17 cellular contexts compared by ENCODE assay signal in the genomic region with DNA sequence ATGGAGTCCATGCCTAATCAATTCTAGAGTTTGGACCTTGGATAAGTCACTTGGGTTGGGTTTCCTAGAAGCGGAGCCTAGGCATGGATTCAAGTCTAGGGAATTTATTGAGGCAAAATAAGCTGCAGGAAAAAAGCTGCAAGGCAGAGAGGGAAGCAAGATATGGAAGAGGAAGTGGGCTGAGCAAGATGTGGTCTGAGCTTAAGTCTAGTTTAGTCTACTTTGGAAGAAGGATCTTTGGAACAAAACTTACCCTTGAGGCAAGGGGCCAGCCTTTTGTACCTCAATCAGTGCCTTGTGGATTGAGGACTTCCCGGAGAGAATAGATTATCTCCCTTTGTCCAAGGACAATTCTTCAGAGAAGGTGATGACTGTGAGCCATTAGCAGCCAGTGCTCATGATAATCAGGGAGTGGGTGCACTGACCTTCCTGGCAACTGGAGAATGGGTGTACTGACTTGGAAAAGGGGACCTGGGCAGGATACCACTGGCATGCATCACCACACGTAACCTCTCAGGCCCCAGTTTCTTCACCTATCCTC. TPM values are rescaled to one million over a fixed set of nuclear protein-coding genes. Genes with fewer than 3 reads are reported as not detected.
"Had no signal": no experiment of that assay in that cellular context is flagged by ENCODE, and none has a peak within 500 bp of the region (broad histone marks: within the 10 kb centered on the region; RNA-seq: fewer than 3 reads in every experiment).

No MANE protein-coding gene starts in this region.

- H3K9me3 Mint-ChIP-seq: activated T-cell treated with anti-CD3 and anti-CD28 coated beads, Interleukin-2, amount 50 U/mL, for 4 hours had no signal

- H3K27ac ChIP-seq: gastrocnemius medialis, left ventricle myocardium inferior, pancreas, upper lobe of left lung, VCaP had no signal

- H3K27ac Mint-ChIP-seq: activated CD4-positive, alpha-beta T cell treated with anti-CD3 and anti-CD28 coated beads for 36 hours; activated CD8-positive, alpha-beta T cell treated with anti-CD3 and anti-CD28 coated beads for 36 hours; naive thymus-derived CD4-positive, alpha-beta T cell; stimulated activated naive CD8-positive, alpha-beta T cell treated with anti-CD3 and anti-CD28 coated beads, Interleukin-15, amount 100 ng/mL, for 72 hours had no signal

- H3K4me3 ChIP-seq: gastrocnemius medialis, left ventricle myocardium inferior, mucosa of descending colon, pancreas, upper lobe of left lung had no signal

- H3K27me3 ChIP-seq: gastrocnemius medialis, pancreas, upper lobe of left lung had no signal

- ATAC-seq: activated CD4-positive, alpha-beta T cell treated with anti-CD3 and anti-CD28 coated beads for 36 hours; activated CD8-positive, alpha-beta T cell treated with anti-CD3 and anti-CD28 coated beads for 36 hours; activated T-cell treated with anti-CD3 and anti-CD28 coated beads, Interleukin-2, amount 50 U/mL, for 4 hours; gastrocnemius medialis; mucosa of descending colon; naive thymus-derived CD4-positive, alpha-beta T cell; pancreas; sciatic nerve; stimulated activated naive CD8-positive, alpha-beta T cell treated with anti-CD3 and anti-CD28 coated beads, Interleukin-15, amount 100 ng/mL, for 72 hours had no signal

- H3K9me3 ChIP-seq: gastrocnemius medialis, left ventricle myocardium inferior, mucosa of descending colon, pancreas, upper lobe of left lung had no signal

- FAIRE-seq: astrocyte, keratinocyte, pancreas had no signal

- H3K4me3 Mint-ChIP-seq: activated CD4-positive, alpha-beta T cell treated with anti-CD3 and anti-CD28 coated beads for 36 hours; activated CD8-positive, alpha-beta T cell treated with anti-CD3 and anti-CD28 coated beads for 36 hours; activated T-cell treated with anti-CD3 and anti-CD28 coated beads, Interleukin-2, amount 50 U/mL, for 4 hours; naive thymus-derived CD4-positive, alpha-beta T cell; stimulated activated naive CD8-positive, alpha-beta T cell treated with anti-CD3 and anti-CD28 coated beads, Interleukin-15, amount 100 ng/mL, for 72 hours had no signal

- DNase-seq: activated CD4-positive, alpha-beta T cell treated with anti-CD3 and anti-CD28 coated beads for 36 hours; activated CD8-positive, alpha-beta T cell treated with anti-CD3 and anti-CD28 coated beads for 36 hours; activated effector memory CD4-positive, alpha-beta T cell treated with Interleukin-2 at 50 U/mL for 16 hours; activated naive CD4-positive, alpha-beta T cell treated with anti-CD3 and anti-CD28 coated beads, Interleukin-2, amount 50 U/mL, for 16 hours; activated T-cell treated with anti-CD3 and anti-CD28 coated beads, Interleukin-2, amount 50 U/mL, for 4 hours; gastrocnemius medialis; left ventricle myocardium inferior; mucosa of descending colon; naive thymus-derived CD4-positive, alpha-beta T cell; pancreas; stimulated activated naive CD8-positive, alpha-beta T cell treated with anti-CD3 and anti-CD28 coated beads, Interleukin-15, amount 100 ng/mL, for 72 hours; upper lobe of left lung had no signal

- H3K4me1 Mint-ChIP-seq: activated CD4-positive, alpha-beta T cell treated with anti-CD3 and anti-CD28 coated beads for 36 hours; naive thymus-derived CD4-positive, alpha-beta T cell; stimulated activated naive CD8-positive, alpha-beta T cell treated with anti-CD3 and anti-CD28 coated beads, Interleukin-15, amount 100 ng/mL, for 72 hours had no signal

- H3K4me1 ChIP-seq: gastrocnemius medialis, left ventricle myocardium inferior, pancreas, upper lobe of left lung had no signal

RNA-seq across cellular contexts. Expression of a gene that starts 23.1 kb away (rescaled TPM):
- total RNA-seq: activated CD8-positive, alpha-beta T cell treated with anti-CD3 and anti-CD28 coated beads for 36 hours; astrocyte; chondrocyte had no signal
